Comparison of ENCODE assay signal across 11 cellular contexts in genomic region chr1:47650205-47650604, GRCh38.
DNase-seq lines count a peak whose midpoint lies in the region; ATAC-seq and TF ChIP-seq lines count a peak whose summit lies in the region.
"Had no signal": no experiment of that assay in that cellular context is flagged by ENCODE, and none has a peak within 500 bp of the region (broad histone marks: within the 10 kb centered on the region; RNA-seq: fewer than 3 reads in every experiment).

No MANE protein-coding gene starts in this region.

- no peaks in the 10 kb centered on the region for H3K9me3 Mint-ChIP-seq in endodermal cell
- H3K9me3 Mint-ChIP-seq in progenitor cell of endocrine pancreas (ENCODE audit: low read depth) = no peaks in the 10 kb centered on the region
- no peaks in the 10 kb centered on the region for H3K9me3 Mint-ChIP-seq in CD8-positive, alpha-beta T cell
- H3K9me3 Mint-ChIP-seq: naive thymus-derived CD4-positive, alpha-beta T cell had no signal

- no peaks in the 10 kb centered on the region for H3K9me2 ChIP-seq in GM23248 (ENCODE audit: insufficient read depth)

- H3K4me3 Mint-ChIP-seq in endodermal cell = no peak overlapping the region
- no peak overlapping the region for H3K4me3 Mint-ChIP-seq in progenitor cell of endocrine pancreas (ENCODE audit: low read depth)
- no peak overlapping the region for H3K4me3 Mint-ChIP-seq in CD8-positive, alpha-beta T cell
- H3K4me3 Mint-ChIP-seq: naive thymus-derived CD4-positive, alpha-beta T cell had no signal

- TF ChIP-seq EP300 in esophagus muscularis mucosa (IDR thresholded peaks at IDR 0.05) = no peak

- H3K27me3 Mint-ChIP-seq in endodermal cell (ENCODE audit: insufficient read depth) = peaks cover 39% of the 10 kb centered on the region
- H3K27me3 Mint-ChIP-seq in progenitor cell of endocrine pancreas = peaks cover 42% of the 10 kb centered on the region
- H3K27me3 Mint-ChIP-seq in CD8-positive, alpha-beta T cell (ENCODE audit: low read depth) = peaks cover 15% of the 10 kb centered on the region

- ATAC-seq in CD8-positive, alpha-beta T cell = no peak
- ATAC-seq in GM19467 (IDR thresholded peaks at IDR 0.05; ENCODE audit: unreplicated experiment) = no peak
- ATAC-seq: body of pancreas; GM12878; naive thymus-derived CD4-positive, alpha-beta T cell had no signal

- H3K4me3 ChIP-seq in GM23248 = no peak overlapping the region
- H3K4me3 ChIP-seq in endodermal cell (ENCODE audit: low read length) = no peak overlapping the region
- H3K4me3 ChIP-seq in esophagus muscularis mucosa = no peak overlapping the region
- H3K4me3 ChIP-seq in CD8-positive, alpha-beta T cell (ENCODE audit: low read depth, low read length) = no peak overlapping the region
- H3K4me3 ChIP-seq: body of pancreas, GM12878 had no signal

- in situ Hi-C loops in GM23248 (cut with MboI) = no loop called here

- no peaks in the 10 kb centered on the region for H4K20me1 ChIP-seq in GM23248 (ENCODE audit: insufficient read depth)

- no peaks in the 10 kb centered on the region for H3K9me3 ChIP-seq in GM23248 (ENCODE audit: low read depth)
- no peaks in the 10 kb centered on the region for H3K9me3 ChIP-seq in endodermal cell (ENCODE audit: control insufficient read depth, low read length)
- H3K9me3 ChIP-seq in esophagus muscularis mucosa = no peaks in the 10 kb centered on the region
- no peaks in the 10 kb centered on the region for H3K9me3 ChIP-seq in CD8-positive, alpha-beta T cell (ENCODE audit: low read length)
- H3K9me3 ChIP-seq: body of pancreas had no signal

- no peak for TF ChIP-seq CTCF in endodermal cell (conservative IDR thresholded peaks at IDR 0.05)
- TF ChIP-seq CTCF in progenitor cell of endocrine pancreas (IDR thresholded peaks at IDR 0.05; ENCODE audit: unreplicated experiment) = no peak
- no peak for TF ChIP-seq CTCF in esophagus muscularis mucosa (IDR thresholded peaks at IDR 0.05)
- no peak for TF ChIP-seq CTCF in CD8-positive, alpha-beta T cell (IDR thresholded peaks at IDR 0.05)

- H3K36me3 ChIP-seq in GM23248 (ENCODE audit: low read depth) (no peaks in the 10 kb centered on the region), endodermal cell (ENCODE audit: control insufficient read depth, insufficient read depth, low read length) (no peaks in the 10 kb centered on the region), esophagus muscularis mucosa (no peaks in the 10 kb centered on the region)
- H3K36me3 ChIP-seq in CD8-positive, alpha-beta T cell (ENCODE audit: insufficient read depth, low read length) = no peaks in the 10 kb centered on the region

- no peak overlapping the region for H3K27ac ChIP-seq in GM23248
- H3K27ac ChIP-seq in endodermal cell (ENCODE audit: low read depth, low read length) = no peak overlapping the region
- no peak overlapping the region for H3K27ac ChIP-seq in esophagus muscularis mucosa (replicated peaks in 1 of 4)
- no peak overlapping the region for H3K27ac ChIP-seq in CD8-positive, alpha-beta T cell (ENCODE audit: low read depth, low read length)
- H3K27ac ChIP-seq: body of pancreas had no signal

- H3K9ac ChIP-seq in GM23248 = no peak overlapping the region
- H3K9ac ChIP-seq in endodermal cell (ENCODE audit: extremely low read depth, low read length, poor library complexity, severe bottlenecking) = no peak overlapping the region

- no peaks in the 10 kb centered on the region for H3K79me2 ChIP-seq in GM23248 (ENCODE audit: insufficient read depth)

- H3K4me1 ChIP-seq in GM23248 (ENCODE audit: insufficient read depth) (peaks cover 9% of the 10 kb centered on the region; the same call in 1 of the 2 replicates), endodermal cell (ENCODE audit: control insufficient read depth, insufficient read depth, low read length) (no peaks in the 10 kb centered on the region), esophagus muscularis mucosa (peaks cover 0 to 7% (median 0%) of the 10 kb centered on the region in 4 donors)
- H3K4me1 ChIP-seq in CD8-positive, alpha-beta T cell (ENCODE audit: insufficient read depth, low read length) = no peaks in the 10 kb centered on the region
- H3K4me1 ChIP-seq: body of pancreas had no signal

- H3F3A ChIP-seq in GM23248 (ENCODE audit: insufficient read depth) = no peaks in the 10 kb centered on the region; the same call in 1 of the 2 replicates

- intact Hi-C loops in esophagus muscularis mucosa (cut with DNase I) = no loop called here
- intact Hi-C loops in CD8-positive, alpha-beta T cell (cut with DNase I, micrococcal nuclease) = no loop called here

- H3K4me2 ChIP-seq in GM23248 (ENCODE audit: unreplicated experiment) = no peak overlapping the region

- H2AFZ ChIP-seq in GM23248 = no peak overlapping the region

- H3K4me1 Mint-ChIP-seq in endodermal cell (no peaks in the 10 kb centered on the region), progenitor cell of endocrine pancreas (ENCODE audit: low read depth) (peaks cover 18% of the 10 kb centered on the region)
- no peaks in the 10 kb centered on the region for H3K4me1 Mint-ChIP-seq in CD8-positive, alpha-beta T cell (ENCODE audit: low read depth)

- 6 to 10% methylated on average over 7 of the region's 7 CpGs for WGBS in GM23248 (ENCODE audit: low coverage in 1 of 2, low lambda C conversion rate in 2 of 2, missing lambda C conversion rate in 2 of 2), 2 experiments
- 88 to 89% methylated on average over 7 of the region's 7 CpGs for WGBS in endodermal cell (ENCODE audit: insufficient coverage in 1 of 2, insufficient read length in 1 of 2), 2 experiments
- 68% methylated on average over 7 of the region's 7 CpGs for WGBS in esophagus muscularis mucosa

- POLR2A ChIA-PET in CD8-positive, alpha-beta T cell (lab: Charles Lee) = no interaction called here

- H3K27ac Mint-ChIP-seq in endodermal cell (no peak overlapping the region), progenitor cell of endocrine pancreas (peak overlapping the region; percentile 43)
- no peak overlapping the region for H3K27ac Mint-ChIP-seq in CD8-positive, alpha-beta T cell
- H3K27ac Mint-ChIP-seq: naive thymus-derived CD4-positive, alpha-beta T cell had no signal

- H3K36me3 Mint-ChIP-seq in endodermal cell (ENCODE audit: low read depth) (no peaks in the 10 kb centered on the region), progenitor cell of endocrine pancreas (ENCODE audit: insufficient read depth) (no peaks in the 10 kb centered on the region)
- H3K36me3 Mint-ChIP-seq in CD8-positive, alpha-beta T cell = no peaks in the 10 kb centered on the region
- H3K36me3 Mint-ChIP-seq: naive thymus-derived CD4-positive, alpha-beta T cell had no signal

- peak; percentile 88 for DNase-seq in GM23248
- peak; percentile 89 for DNase-seq in NCI-H345 treated with DMSO at 0.1 percent for 48 hours (lab: John Stamatoyannopoulos, UW; ENCODE audit: unreplicated experiment)
- peak; percentile 38 for DNase-seq in endodermal cell
- no peak for DNase-seq in progenitor cell of endocrine pancreas (ENCODE audit: low spot score, unreplicated experiment)
- no peak for DNase-seq in esophagus muscularis mucosa (ENCODE audit: extremely low spot score)
- DNase-seq in CD8-positive, alpha-beta T cell = no peak
- no peak for DNase-seq in NCI-H524 (lab: John Stamatoyannopoulos, UW)
- DNase-seq: naive thymus-derived CD4-positive, alpha-beta T cell had no signal

- no peak for TF ChIP-seq POLR2A in esophagus muscularis mucosa (IDR thresholded peaks at IDR 0.05; ENCODE audit: low read depth)

- H3K27me3 ChIP-seq in GM23248 (replicated peaks; ENCODE audit: insufficient read depth) (peaks cover 22% of the 10 kb centered on the region; the same call in 1 of the 2 replicates), endodermal cell (ENCODE audit: control insufficient read depth, insufficient read depth, low read length, poor library complexity, severe bottlenecking) (peaks cover 35% of the 10 kb centered on the region), esophagus muscularis mucosa (peaks cover 0 to 13% (median 0%) of the 10 kb centered on the region in 4 donors)
- no peaks in the 10 kb centered on the region for H3K27me3 ChIP-seq in CD8-positive, alpha-beta T cell (ENCODE audit: insufficient read depth, low read length)
- H3K27me3 ChIP-seq: body of pancreas had no signal

- CTCF ChIA-PET in CD8-positive, alpha-beta T cell (lab: Charles Lee) = no interaction called here

Comparison
In these comparisons a context has a peak if more than half of its experiments do, and no peak if none do; other contexts are left out.
1. DNase-seq: peak in GM23248 (single experiment), NCI-H345 treated with DMSO at 0.1 percent for 48 hours (single experiment) and endodermal cell (single experiment); none in progenitor cell of endocrine pancreas (single experiment), esophagus muscularis mucosa (single experiment), CD8-positive, alpha-beta T cell (0 of 7) and NCI-H524 (0 of 2).